In the genomic region with DNA sequence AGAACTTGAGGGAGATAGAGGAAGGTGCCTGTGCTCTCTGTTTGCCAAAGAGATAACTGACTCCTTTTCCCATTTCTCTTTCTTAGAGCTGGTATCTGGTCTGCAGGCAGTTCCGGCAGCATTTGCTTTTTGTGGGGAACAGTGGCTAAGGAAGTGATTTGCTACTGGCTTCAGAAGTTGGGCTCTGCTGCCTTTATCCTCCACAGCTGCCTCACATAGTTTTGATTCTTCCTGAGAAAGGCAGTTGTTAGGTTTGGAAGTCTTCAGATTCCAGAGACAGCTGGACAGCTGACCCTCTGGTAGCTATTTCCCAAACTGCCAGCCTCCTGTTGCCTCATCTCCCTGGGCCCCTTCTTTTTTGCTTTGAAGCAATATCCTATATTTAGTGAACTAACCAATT, we compare ENCODE assay signal across 12 cellular contexts.
DNase-seq lines count a peak whose midpoint lies in the region; ATAC-seq and TF ChIP-seq lines count a peak whose summit lies in the region.
"Had no signal": no experiment of that assay in that cellular context is flagged by ENCODE, and none has a peak within 500 bp of the region (broad histone marks: within the 10 kb centered on the region; RNA-seq: fewer than 3 reads in every experiment).

No MANE protein-coding gene starts in this region.

- peaks cover 58% of the 10 kb centered on the region for H3F3A ChIP-seq in neural progenitor cell (ENCODE audit: low read depth)

- POLR2A ChIA-PET in WTC11 (lab: Charles Lee) (interaction anchor here (1.0 to 2.7 kb wide), 9 partner anchors 9 to 126 kb away, joined by 3 to 27 read pairs (median 6); no protein-coding TSS in a partner anchor), T-cell (lab: Charles Lee) (no interaction called here)

- peaks cover 3% of the 10 kb centered on the region; the same call in 1 of the 2 replicates for H3K36me3 Mint-ChIP-seq in WTC11
- peaks cover 13% of the 10 kb centered on the region for H3K36me3 Mint-ChIP-seq in neural progenitor cell
- H3K36me3 Mint-ChIP-seq in T-cell = no peaks in the 10 kb centered on the region
- H3K36me3 Mint-ChIP-seq: natural killer cell treated with Interleukin-12 subunit alpha and Interleukin-12 subunit beta and Interleukin-15 and Interleukin-18, amount 100 ng/mL, for 72 hours had no signal

- no peak overlapping the region for H2AFZ ChIP-seq in neural progenitor cell (replicated peaks)

- no peak for TF ChIP-seq POLR2A in esophagus squamous epithelium (IDR thresholded peaks at IDR 0.05)

- H3K9me3 ChIP-seq in neural progenitor cell (ENCODE audit: low read depth) (no peaks in the 10 kb centered on the region), esophagus squamous epithelium (no peaks in the 10 kb centered on the region)

- H3K4me2 ChIP-seq in neural progenitor cell = peak overlapping the region; percentile 87

- ATAC-seq in WTC11 = peak; percentile 87
- no peak for ATAC-seq in T-cell (replicated peaks in 1 of 4)
- ATAC-seq: activated CD8-positive, alpha-beta T cell treated with anti-CD3 and anti-CD28 coated beads, Interleukin-2, amount 10 ng/mL, durations not matched to agents 7 days and 5 days; natural killer cell treated with Interleukin-12 subunit alpha and Interleukin-12 subunit beta and Interleukin-15 and Interleukin-18, amount 100 ng/mL, for 72 hours had no signal

- H3K4me1 Mint-ChIP-seq in WTC11 = peaks cover 60% of the 10 kb centered on the region
- peaks cover 44% of the 10 kb centered on the region for H3K4me1 Mint-ChIP-seq in neural progenitor cell
- no peaks in the 10 kb centered on the region for H3K4me1 Mint-ChIP-seq in T-cell

- in situ Hi-C loops in G401 (cut with HindIII; ENCODE audit: low sequenced_read_pairs) = no loop called here

- no peaks in the 10 kb centered on the region for H3K36me3 ChIP-seq in neural progenitor cell
- H3K36me3 ChIP-seq in esophagus squamous epithelium = no peaks in the 10 kb centered on the region

- intact Hi-C loops in esophagus squamous epithelium (cut with DNase I) = no loop called here

- peaks cover 7% of the 10 kb centered on the region for H4K20me1 ChIP-seq in neural progenitor cell (ENCODE audit: low read depth)

- CTCF ChIA-PET in WTC11 (lab: Charles Lee) (interaction anchor here (0.6 to 5.5 kb wide), 15 partner anchors 9 to 117 kb away, joined by 3 to 63 read pairs (median 6); no protein-coding TSS in a partner anchor), T-cell (lab: Charles Lee) (interaction anchor here in 1 of 2 donors (0.6 to 1.1 kb wide), 2 partner anchors 29 to 107 kb away, joined by 3 to 4 read pairs; no protein-coding TSS in a partner anchor)

- 50 to 81% methylated on average over 1 of the region's 1 CpG for WGBS in esophagus squamous epithelium, 2 donors

- H3K4me1 ChIP-seq in neural progenitor cell (peaks cover 53% of the 10 kb centered on the region), esophagus squamous epithelium (peaks cover 4 to 56% (median 37%) of the 10 kb centered on the region in 3 donors)

- H3K27ac Mint-ChIP-seq in WTC11 = peak overlapping the region; percentile 97
- peak overlapping the region; percentile 43 for H3K27ac Mint-ChIP-seq in neural progenitor cell
- no peak overlapping the region for H3K27ac Mint-ChIP-seq in T-cell
- H3K27ac Mint-ChIP-seq: activated CD8-positive, alpha-beta T cell treated with anti-CD3 and anti-CD28 coated beads, Interleukin-2, amount 10 ng/mL, durations not matched to agents 7 days and 5 days; CD4-positive, alpha-beta T cell; natural killer cell treated with Interleukin-12 subunit alpha and Interleukin-12 subunit beta and Interleukin-15 and Interleukin-18, amount 100 ng/mL, for 72 hours had no signal

- H3K4me3 Mint-ChIP-seq in WTC11 (peak overlapping the region; percentile 15; the same call in 1 of the 2 replicates), neural progenitor cell (no peak overlapping the region), T-cell (no peak overlapping the region)
- H3K4me3 Mint-ChIP-seq: activated CD8-positive, alpha-beta T cell treated with anti-CD3 and anti-CD28 coated beads, Interleukin-2, amount 10 ng/mL, durations not matched to agents 7 days and 5 days; CD4-positive, alpha-beta T cell; natural killer cell treated with Interleukin-12 subunit alpha and Interleukin-12 subunit beta and Interleukin-15 and Interleukin-18, amount 100 ng/mL, for 72 hours had no signal

- H3K4me3 ChIP-seq in fibroblast of the aortic adventitia (ENCODE audit: low read depth, low read length) = no peak overlapping the region
- H3K4me3 ChIP-seq in neural progenitor cell = peak overlapping the region; percentile 40
- H3K4me3 ChIP-seq in esophagus squamous epithelium = no peak overlapping the region

- H3K9me3 Mint-ChIP-seq in WTC11 (peaks cover 3% of the 10 kb centered on the region; the same call in 1 of the 2 replicates), neural progenitor cell (no peaks in the 10 kb centered on the region), T-cell (no peaks in the 10 kb centered on the region)
- H3K9me3 Mint-ChIP-seq: CD4-positive, alpha-beta T cell; natural killer cell treated with Interleukin-12 subunit alpha and Interleukin-12 subunit beta and Interleukin-15 and Interleukin-18, amount 100 ng/mL, for 72 hours had no signal

- H3K9ac ChIP-seq in neural progenitor cell = peak overlapping the region; percentile 50

- TF ChIP-seq CTCF in WTC11 (IDR thresholded peaks at IDR 0.05) (no peak), fibroblast of the aortic adventitia (IDR thresholded peaks at IDR 0.05; ENCODE audit: insufficient read depth, low read length) (no peak), neural progenitor cell (IDR thresholded peaks at IDR 0.05) (no peak), esophagus squamous epithelium (IDR thresholded peaks at IDR 0.05) (no peak)

- H3K27me3 ChIP-seq in neural progenitor cell (no peaks in the 10 kb centered on the region), esophagus squamous epithelium (no peaks in the 10 kb centered on the region)

- H3K27me3 Mint-ChIP-seq in WTC11 (ENCODE audit: low read depth) = no peaks in the 10 kb centered on the region
- no peaks in the 10 kb centered on the region for H3K27me3 Mint-ChIP-seq in neural progenitor cell (ENCODE audit: insufficient read depth, low read depth)
- H3K27me3 Mint-ChIP-seq in T-cell = no peaks in the 10 kb centered on the region
- H3K27me3 Mint-ChIP-seq: CD4-positive, alpha-beta T cell had no signal

- H3K27ac ChIP-seq in neural progenitor cell (peak overlapping the region; percentile 100), esophagus squamous epithelium (peak overlapping the region in 2 of 4 donors; percentile 45 to 55)

- peak; percentile 77 for DNase-seq in EL
- DNase-seq in WTC11 (ENCODE audit: low spot score) = peak; percentile 32
- DNase-seq in fibroblast of the aortic adventitia (ENCODE audit: low read depth) = peak; percentile 68
- DNase-seq in neural progenitor cell (ENCODE audit: low spot score) = peak; percentile 84
- DNase-seq in T-cell = no peak
- no peak for DNase-seq in DMS79 treated with DMSO at 0.1 percent for 48 hours (lab: John Stamatoyannopoulos, UW)
- no peak for DNase-seq in esophagus squamous epithelium (lab: John Stamatoyannopoulos, UW)
- DNase-seq in G401 (ENCODE audit: low spot score) = no peak
- DNase-seq: activated CD8-positive, alpha-beta T cell treated with anti-CD3 and anti-CD28 coated beads, Interleukin-2, amount 10 ng/mL, durations not matched to agents 7 days and 5 days; amniotic stem cell; CD4-positive, alpha-beta T cell had no signal

- H3K79me2 ChIP-seq in neural progenitor cell (ENCODE audit: low read depth) = peaks cover 98% of the 10 kb centered on the region

TF ChIP-seq in WTC11, 78 proteins besides CTCF, POLR2A, EP300 and RAD21:
- TF ChIP-seq FOXK1 (CRISPR knock-in tag; IDR thresholded peaks at IDR 0.05) (0 out of 2 replicates have a peak, but pooled peaks have one; percentile 41), SP1 (CRISPR knock-in tag; conservative IDR thresholded peaks at IDR 0.05) (0 out of 2 replicates have a peak, but pooled peaks have one; percentile 23), ETV6 (CRISPR knock-in tag; IDR thresholded peaks at IDR 0.05) (0 out of 2 replicates have a peak, but pooled peaks have one; percentile 22), HMGXB4 (CRISPR knock-in tag; IDR thresholded peaks at IDR 0.05) (no peak), TEAD1 (CRISPR knock-in tag; IDR thresholded peaks at IDR 0.05) (0 out of 2 replicates have a peak, but pooled peaks have one; percentile 29)
TF ChIP-seq in WTC11: peak in this region for 4.

Comparison
In these comparisons a context has a peak if more than half of its experiments do, and no peak if none do; other contexts are left out.
1. DNase-seq: peak in EL (single experiment), WTC11 (single experiment), fibroblast of the aortic adventitia (single experiment) and neural progenitor cell (single experiment); none in T-cell (0 of 34), DMS79 treated with DMSO at 0.1 percent for 48 hours (single experiment), esophagus squamous epithelium (single experiment) and G401 (single experiment).
2. H3K27ac Mint-ChIP-seq: peak in WTC11 (single experiment) and neural progenitor cell (single experiment); none in T-cell (0 of 2).